ENCODE assay signal across 18 cellular contexts in the genomic region with DNA sequence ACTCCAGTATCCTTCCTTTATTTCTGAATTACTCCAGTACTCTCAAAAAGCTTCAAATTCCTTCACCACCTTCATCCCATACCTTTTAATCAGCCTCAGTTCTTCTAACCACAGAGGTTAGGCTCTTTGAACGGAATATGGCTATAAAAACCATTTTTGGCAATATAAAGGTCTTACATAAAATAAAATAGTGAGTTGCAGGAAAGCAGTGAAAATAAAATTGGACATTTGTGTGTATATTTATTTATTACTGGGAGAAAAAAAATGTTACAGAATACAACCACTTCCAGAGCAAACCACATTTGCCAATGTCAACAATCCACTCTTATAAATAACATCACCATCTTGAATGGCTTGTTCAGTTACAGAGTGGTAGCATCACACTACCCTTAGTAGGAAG. TPM values are rescaled to one million over a fixed set of nuclear protein-coding genes. Genes with fewer than 3 reads are reported as not detected.
A peak's percentile ranks its signal among the peaks of the same experiment; 100 is the strongest.
DNase-seq lines count a peak whose midpoint lies in the region; ATAC-seq and TF ChIP-seq lines count a peak whose summit lies in the region.
"Had no signal": no experiment of that assay in that cellular context is flagged by ENCODE, and none has a peak within 500 bp of the region (broad histone marks: within the 10 kb centered on the region; RNA-seq: fewer than 3 reads in every experiment).

No MANE protein-coding gene starts in this region.

- DNase-seq in left ventricle myocardium inferior: no peak
- no peak for DNase-seq in left ventricle myocardium superior
- DNase-seq in astrocyte of the hippocampus (ENCODE audit: low read depth, low spot score): peak; percentile 10
- peak; percentile 26 for DNase-seq in fibroblast of the aortic adventitia (ENCODE audit: low read depth)
- DNase-seq in GM13977 (ENCODE audit: low spot score): no peak
- DNase-seq in effector memory CD4-positive, alpha-beta T cell: no peak
- DNase-seq in omental fat pad (ENCODE audit: low spot score): no peak
- DNase-seq: DMS 273 treated with DMSO at 0.1 percent for 48 hours, H7, NCI-H1092, NCI-H146, NCI-H2107, NCI-H2227 treated with DMSO at 0.1 percent for 48 hours, NCI-H524, PC-9 had no signal

- intact Hi-C loops in left ventricle myocardium inferior (cut with micrococcal nuclease) (no loop called here), left ventricle myocardium superior (cut with micrococcal nuclease) (no loop called here)

- ATAC-seq in left ventricle myocardium superior (no peak), HG02798 (IDR thresholded peaks at IDR 0.05; ENCODE audit: poor library complexity, unreplicated experiment) (no peak), omental fat pad (ENCODE audit: low FRiP score) (no peak)

- peak overlapping the region; percentile 76 for H3K27ac ChIP-seq in left ventricle myocardium inferior (replicated peaks)
- no peak overlapping the region for H3K27ac ChIP-seq in effector memory CD4-positive, alpha-beta T cell (ENCODE audit: insufficient read depth, low read length, poor library complexity, severe bottlenecking)
- H3K27ac ChIP-seq: BLaER1 treated with 17β-estradiol and CSF1 and Interleukin-3, amounts not matched to agents 10 nM and 100 nM; HL-60; PC-9 had no signal

- peaks cover 65% of the 10 kb centered on the region for H3K4me1 ChIP-seq in left ventricle myocardium inferior
- H3K4me1 ChIP-seq in effector memory CD4-positive, alpha-beta T cell (ENCODE audit: control insufficient read depth, insufficient read depth, low read length, poor library complexity, severe bottlenecking): no peaks in the 10 kb centered on the region

- no peaks in the 10 kb centered on the region for H3K27me3 ChIP-seq in left ventricle myocardium inferior (ENCODE audit: low read depth)
- H3K27me3 ChIP-seq in effector memory CD4-positive, alpha-beta T cell (replicated peaks; ENCODE audit: control insufficient read depth, insufficient read depth, low read length, poor library complexity, severe bottlenecking): no peaks in the 10 kb centered on the region
- H3K27me3 ChIP-seq: BLaER1 treated with 17β-estradiol and CSF1 and Interleukin-3, amounts not matched to agents 10 nM and 100 nM had no signal

- in situ Hi-C loops in GM13977 (cut with MboI; ENCODE audit: low pct_unique_long_range_greater_than_20kb, low sequenced_read_pairs, unreplicated experiment): no loop called here

- no peaks in the 10 kb centered on the region for H3K9me3 ChIP-seq in left ventricle myocardium inferior (replicated peaks)
- no peaks in the 10 kb centered on the region for H3K9me3 ChIP-seq in effector memory CD4-positive, alpha-beta T cell (ENCODE audit: control insufficient read depth, low read length)

- peaks cover 66% of the 10 kb centered on the region for H3K36me3 ChIP-seq in left ventricle myocardium inferior
- peaks cover 31% of the 10 kb centered on the region for H3K36me3 ChIP-seq in effector memory CD4-positive, alpha-beta T cell (ENCODE audit: control insufficient read depth, insufficient read depth, low read length)

- TF ChIP-seq CTCF in left ventricle myocardium inferior (IDR thresholded peaks at IDR 0.05; ENCODE audit: borderline replicate concordance): no peak
- no peak for TF ChIP-seq CTCF in fibroblast of the aortic adventitia (IDR thresholded peaks at IDR 0.05; ENCODE audit: insufficient read depth, low read length)
- TF ChIP-seq CTCF in GM13977 (IDR thresholded peaks at IDR 0.05; ENCODE audit: extremely low read depth, insufficient read depth, missing control alignments): no peak
- TF ChIP-seq CTCF in omental fat pad (IDR thresholded peaks at IDR 0.05): no peak

- H3K4me3 ChIP-seq in left ventricle myocardium inferior (no peak overlapping the region), fibroblast of the aortic adventitia (ENCODE audit: low read depth, low read length) (no peak overlapping the region)
- no peak overlapping the region for H3K4me3 ChIP-seq in effector memory CD4-positive, alpha-beta T cell (ENCODE audit: insufficient read depth, low read depth, low read length, poor library complexity, severe bottlenecking)
- H3K4me3 ChIP-seq: BLaER1 treated with 17β-estradiol and CSF1 and Interleukin-3, amounts not matched to agents 10 nM and 100 nM; PC-9 had no signal

RNA-seq across cellular contexts. Expression of a gene that starts 7.7 kb away (rescaled TPM):
- total RNA-seq in left ventricle myocardium inferior (87.9 TPM), left ventricle myocardium superior (92.0 TPM), fibroblast of the aortic adventitia (ENCODE audit: low replicate concordance) (32.1 and 71.5 TPM in 2 replicates), omental fat pad (10 to 100 TPM; 62.7 to 88.3 (median 73.1) TPM)

Comparison
In these comparisons a context has a peak if more than half of its experiments do, and no peak if none do; other contexts are left out.
1. DNase-seq: peak in astrocyte of the hippocampus (single experiment) and fibroblast of the aortic adventitia (single experiment); none in left ventricle myocardium inferior (single experiment), left ventricle myocardium superior (single experiment), GM13977 (single experiment), effector memory CD4-positive, alpha-beta T cell (0 of 3) and omental fat pad (single experiment).